28 cellular contexts compared by ENCODE assay signal in genomic region chr9:87239312-87239711, GRCh38.
"Had no signal": no experiment of that assay in that cellular context is flagged by ENCODE, and none has a peak within 500 bp of the region (broad histone marks: within the 10 kb centered on the region; RNA-seq: fewer than 3 reads in every experiment).

No MANE protein-coding gene starts in this region.

- H3K79me2 ChIP-seq: hepatocyte, parathyroid adenoma had no signal

- H3K4me1 ChIP-seq: breast epithelium, gastroesophageal sphincter, parathyroid adenoma, psoas muscle, sigmoid colon, thyroid gland, upper lobe of right lung had no signal

- FAIRE-seq: kidney, small intestine had no signal

- H3K4me2 ChIP-seq: hepatocyte had no signal

- ATAC-seq: gastroesophageal sphincter; left colon; stimulated activated memory B cell treated with anti-CD40 and anti-IgM and Interleukin-4, amounts not matched to agents 10 μg/mL and 1 μg/mL and 100 μg/mL, for 72 hours; stimulated activated naive CD8-positive, alpha-beta T cell treated with anti-CD3 and anti-CD28 coated beads, Interleukin-15, amount 100 ng/mL, for 72 hours; upper lobe of right lung had no signal

- H2AFZ ChIP-seq: hepatocyte, parathyroid adenoma had no signal

- DNase-seq: activated CD4-positive, alpha-beta T cell treated with anti-CD3 and anti-CD28 coated beads for 4 hours; activated CD4-positive, alpha-beta T cell treated with anti-CD3 and anti-CD28 coated beads, Interleukin-2, amount 50 U/mL, for 4 hours; activated effector memory CD4-positive, alpha-beta T cell treated with anti-CD3 and anti-CD28 coated beads, Interleukin-2, amount 50 U/mL, for 16 hours; activated naive CD4-positive, alpha-beta T cell treated with anti-CD3 and anti-CD28 coated beads for 36 hours; activated naive CD8-positive, alpha-beta T cell treated with anti-CD3 and anti-CD28 coated beads, Interleukin-2, amount 10 ng/mL, durations not matched to agents 7 days and 5 days; amniotic stem cell; central memory CD4-positive, alpha-beta T cell; dermis blood vessel endothelial cell; effector CD8-positive, alpha-beta T cell; kidney; left colon; naive B cell; psoas muscle; sigmoid colon; small intestine; stimulated activated CD4-positive, alpha-beta T cell treated with anti-CD3 and anti-CD28 coated beads, Interleukin-1b, Interleukin-23, amount 100 ng/mL, for 48 hours; stimulated activated CD4-positive, alpha-beta T cell treated with anti-CD3 and anti-CD28 coated beads, Interleukin-4, amount 100 ng/mL, for 4 hours; stimulated activated CD8-positive, alpha-beta memory T cell treated with anti-CD3 and anti-CD28 coated beads, Interleukin-4, amount 100 ng/mL, for 48 hours; stimulated activated naive CD8-positive, alpha-beta T cell treated with anti-CD3 and anti-CD28 coated beads, Interleukin-15, amount 100 ng/mL, for 72 hours; substantia nigra; T-helper 1 cell; thyroid gland; upper lobe of right lung had no signal

- H3K9ac ChIP-seq: parathyroid adenoma had no signal

- H3K9me3 ChIP-seq: gastroesophageal sphincter, psoas muscle, sigmoid colon, thyroid gland, upper lobe of right lung had no signal

- H3K4me3 ChIP-seq: breast epithelium, gastroesophageal sphincter, hepatocyte, psoas muscle, sigmoid colon, thyroid gland, upper lobe of right lung had no signal

- H3K27me3 ChIP-seq: breast epithelium, gastroesophageal sphincter, hepatocyte, sigmoid colon, thyroid gland, upper lobe of right lung had no signal

- H3K27ac ChIP-seq: breast epithelium, gastroesophageal sphincter, hepatocyte, parathyroid adenoma, psoas muscle, sigmoid colon, thyroid gland, upper lobe of right lung had no signal

- H3K36me3 ChIP-seq: breast epithelium, gastroesophageal sphincter, sigmoid colon, thyroid gland, upper lobe of right lung had no signal
